Comparison of ENCODE assay signal across 24 cellular contexts in the genomic region with DNA sequence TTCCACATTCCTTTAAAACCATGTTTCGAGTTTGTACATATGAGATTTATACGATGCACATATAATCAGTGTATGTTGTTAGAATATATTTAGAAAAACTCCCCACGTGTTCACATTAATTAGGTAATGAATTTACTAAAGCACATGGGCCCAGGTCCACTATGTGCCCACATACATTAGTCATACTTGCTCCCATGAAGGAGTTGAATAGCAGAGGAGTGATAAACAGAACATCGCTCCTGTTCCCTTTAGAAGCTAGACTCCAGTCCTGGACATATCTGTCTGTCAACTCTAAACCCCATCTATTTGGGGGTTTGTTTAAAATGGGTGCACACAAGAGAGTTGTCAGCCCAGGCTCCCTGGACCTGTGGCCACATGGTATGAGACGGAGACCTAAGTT.
"Had no signal": no experiment of that assay in that cellular context is flagged by ENCODE, and none has a peak within 500 bp of the region (broad histone marks: within the 10 kb centered on the region; RNA-seq: fewer than 3 reads in every experiment).

No MANE protein-coding gene starts in this region.

- H3K27ac ChIP-seq: neutrophil, pancreas, right lobe of liver, stomach, suprapubic skin, tibial nerve had no signal

- H3K4me3 Mint-ChIP-seq: activated CD8-positive, alpha-beta T cell treated with anti-CD3 and anti-CD28 coated beads, Interleukin-2, amount 10 ng/mL, durations not matched to agents 7 days and 5 days; activated naive CD4-positive, alpha-beta T cell treated with anti-CD3 and anti-CD28 coated beads, Interleukin-2, amount 50 U/mL, for 24 hours; activated T-helper 1 cell treated with anti-CD3 and anti-CD28 coated beads, Interleukin-12 subunit alpha, Interleukin-12 subunit beta, Interleukin-2, Interleukin-4 antibody, amounts not matched to agents 30 ng/mL and 10 ng/mL and 1 ng/mL, durations not matched to agents 14 hours and 24 hours and 36 hours; nephron; stimulated activated memory B cell treated with anti-CD40 and anti-IgM and Interleukin-4, amounts not matched to agents 10 μg/mL and 1 μg/mL and 100 μg/mL, for 72 hours; T-cell had no signal

- H3K27me3 ChIP-seq: gastrocnemius medialis, neutrophil, pancreas, right lobe of liver, stomach, suprapubic skin, tibial nerve had no signal

- H3K4me3 ChIP-seq: gastrocnemius medialis, pancreas, right lobe of liver, stomach, suprapubic skin, tibial nerve had no signal

- H3K27ac Mint-ChIP-seq: activated CD8-positive, alpha-beta T cell treated with anti-CD3 and anti-CD28 coated beads, Interleukin-2, amount 10 ng/mL, durations not matched to agents 7 days and 5 days; activated naive CD4-positive, alpha-beta T cell treated with anti-CD3 and anti-CD28 coated beads, Interleukin-2, amount 50 U/mL, for 24 hours; activated T-helper 1 cell treated with anti-CD3 and anti-CD28 coated beads, Interleukin-12 subunit alpha, Interleukin-12 subunit beta, Interleukin-2, Interleukin-4 antibody, amounts not matched to agents 30 ng/mL and 10 ng/mL and 1 ng/mL, durations not matched to agents 14 hours and 24 hours and 36 hours; stimulated activated memory B cell treated with anti-CD40 and anti-IgM and Interleukin-4, amounts not matched to agents 10 μg/mL and 1 μg/mL and 100 μg/mL, for 72 hours; T-cell had no signal

- H3K4me1 ChIP-seq: pancreas had no signal

- H3K9me3 ChIP-seq: gastrocnemius medialis, neutrophil, pancreas, right lobe of liver, stomach, suprapubic skin, tibial nerve had no signal

- H3K9me3 Mint-ChIP-seq: activated naive CD4-positive, alpha-beta T cell treated with anti-CD3 and anti-CD28 coated beads, Interleukin-2, amount 50 U/mL, for 24 hours; activated T-helper 1 cell treated with anti-CD3 and anti-CD28 coated beads, Interleukin-12 subunit alpha, Interleukin-12 subunit beta, Interleukin-2, Interleukin-4 antibody, amounts not matched to agents 30 ng/mL and 10 ng/mL and 1 ng/mL, durations not matched to agents 14 hours and 24 hours and 36 hours; nephron; stimulated activated memory B cell treated with anti-CD40 and anti-IgM and Interleukin-4, amounts not matched to agents 10 μg/mL and 1 μg/mL and 100 μg/mL, for 72 hours; T-cell had no signal

- H3K27me3 Mint-ChIP-seq: activated naive CD4-positive, alpha-beta T cell treated with anti-CD3 and anti-CD28 coated beads, Interleukin-2, amount 50 U/mL, for 24 hours; stimulated activated memory B cell treated with anti-CD40 and anti-IgM and Interleukin-4, amounts not matched to agents 10 μg/mL and 1 μg/mL and 100 μg/mL, for 72 hours; T-cell had no signal

- DNase-seq: activated CD4-positive, alpha-beta T cell treated with anti-CD3 and anti-CD28 coated beads for 1 hour; activated CD4-positive, alpha-beta T cell treated with anti-CD3 and anti-CD28 coated beads, Interleukin-2, amount 50 U/mL, for 1 hour; activated CD8-positive, alpha-beta T cell treated with anti-CD3 and anti-CD28 coated beads, Interleukin-2, amount 10 ng/mL, durations not matched to agents 7 days and 5 days; activated gamma-delta T cell; aorta; cerebellar nuclear complex; cortex of kidney; erythroblast; gastrocnemius medialis; hippocampal formation; left ventricle myocardium superior; pancreas; right lobe of liver; small intestine; stimulated activated CD4-positive, alpha-beta T cell treated with anti-CD3 and anti-CD28 coated beads, Interleukin-2, amount 100 ng/mL, for 24 hours; stomach; T-cell had no signal

- H3K36me3 ChIP-seq: gastrocnemius medialis, pancreas, right lobe of liver, suprapubic skin had no signal

- H3K4me1 Mint-ChIP-seq: stimulated activated memory B cell treated with anti-CD40 and anti-IgM and Interleukin-4, amounts not matched to agents 10 μg/mL and 1 μg/mL and 100 μg/mL, for 72 hours had no signal
